In genomic region chr7:16926861-16927260, GRCh38 we compare ENCODE assay signal across 24 cellular contexts. TPM values are rescaled to one million over a fixed set of nuclear protein-coding genes. Genes with fewer than 3 reads are reported as not detected.
DNase-seq lines count a peak whose midpoint lies in the region; ATAC-seq, FAIRE-seq and TF ChIP-seq lines count a peak whose summit lies in the region.
"Had no signal": no experiment of that assay in that cellular context is flagged by ENCODE, and none has a peak within 500 bp of the region (broad histone marks: within the 10 kb centered on the region; RNA-seq: fewer than 3 reads in every experiment).

No MANE protein-coding gene starts in this region.

- no peaks in the 10 kb centered on the region for H3K36me3 ChIP-seq in adipocyte (ENCODE audit: control insufficient read depth, insufficient read depth, low read length, severe bottlenecking)
- no peaks in the 10 kb centered on the region for H3K36me3 ChIP-seq in hepatocyte (replicated peaks; ENCODE audit: insufficient read depth, low read depth)
- H3K36me3 ChIP-seq: BE2C, HAP-1 had no signal

- peak overlapping the region; percentile 4 to 54; a peak in 3 of 6 replicates for H3K27ac ChIP-seq in A549
- H3K27ac ChIP-seq in hepatocyte, result peak overlapping the region; percentile 3
- H3K27ac ChIP-seq: HL-60 had no signal

- H3K4me3 ChIP-seq in A549 (no peak overlapping the region), adipocyte (ENCODE audit: low read length) (no peak overlapping the region), hepatocyte (no peak overlapping the region)
- H3K4me3 ChIP-seq: HAP-1 had no signal

- WGBS in A549 (ENCODE audit: missing lambda C conversion rate), result 58% methylated on average over 1 of the region's 1 CpG
- 95% methylated on average over 1 of the region's 1 CpG for WGBS in hepatocyte (ENCODE audit: low lambda C conversion rate, missing lambda C conversion rate)

- H3K4me2 ChIP-seq in A549 (peak overlapping the region; percentile 24), hepatocyte (no peak overlapping the region)

- no peaks in the 10 kb centered on the region for H4K20me1 ChIP-seq in hepatocyte (ENCODE audit: insufficient read depth, poor library complexity, severe bottlenecking)

- H3K9me3 ChIP-seq in A549 (0 out of 3 replicates have a peak, but pooled peaks cover 3% of the 10 kb centered on the region), adipocyte (ENCODE audit: control insufficient read depth, low read length) (no peaks in the 10 kb centered on the region), hepatocyte (ENCODE audit: low read depth) (no peaks in the 10 kb centered on the region)
- H3K9me3 ChIP-seq: BE2C, HAP-1 had no signal

- no peaks in the 10 kb centered on the region for H3K79me2 ChIP-seq in hepatocyte

- TF ChIP-seq POLR2A in A549 (IDR thresholded peaks at IDR 0.05; ENCODE audit: low read length), result no peak

- POLR2A ChIA-PET in A549 (lab: Yijun Ruan, JAX), result no interaction called here

- no peak for TF ChIP-seq CTCF in A549 (IDR thresholded peaks at IDR 0.05)
- TF ChIP-seq CTCF in hepatocyte (IDR thresholded peaks at IDR 0.05; ENCODE audit: poor library complexity), result no peak

- H3K9ac ChIP-seq in adipocyte (ENCODE audit: low read length), result peak overlapping the region; percentile 24

- H2AFZ ChIP-seq in hepatocyte, result no peak overlapping the region

- no peak for TF ChIP-seq EP300 in A549 (IDR thresholded peaks at IDR 0.05)

- CTCF ChIA-PET in A549 (lab: Yijun Ruan, JAX), result interaction anchor here (0.6 to 2.0 kb wide), 6 partner anchors 9 to 769 kb away, joined by 3 to 7 read pairs (median 4); no protein-coding TSS in a partner anchor

- no peak for TF ChIP-seq RAD21 in A549 (conservative IDR thresholded peaks at IDR 0.05 in 1 of 2, IDR thresholded peaks at IDR 0.05 in 1 of 2)

- no peak for FAIRE-seq in A549 (lab: Jason Lieb, UNC)
- FAIRE-seq: HTR-8/SVneo had no signal

- no peaks in the 10 kb centered on the region for H3K27me3 ChIP-seq in adipocyte (replicated peaks; ENCODE audit: control insufficient read depth, insufficient read depth, low read length)
- H3K27me3 ChIP-seq in hepatocyte, result no peaks in the 10 kb centered on the region
- H3K27me3 ChIP-seq: BE2C had no signal

- DNase-seq in A549 (ENCODE audit: low read depth in 1 of 2, low spot score in 1 of 2), result no peak
- DNase-seq in LoVo (ENCODE audit: low spot score), result peak; percentile 46
- DNase-seq in adipocyte (ENCODE audit: low read depth), result no peak
- no peak for DNase-seq in hepatocyte (ENCODE audit: low spot score)
- no peak for DNase-seq in stimulated activated CD4-positive, alpha-beta T cell treated with anti-CD3 and anti-CD28 coated beads, Interleukin-12 subunit alpha, Interleukin-12 subunit beta, amount 100 ng/mL, for 4 hours
- no peak for DNase-seq in Right ventricle myocardium superior
- DNase-seq in GOT3 (lab: John Stamatoyannopoulos, UW), result no peak
- DNase-seq: 8988T; BE2C; DMS79; NCI-H1092; NCI-H1436 treated with DMSO at 0.1 percent for 48 hours; NCI-H2029 treated with DMSO at 0.1 percent for 48 hours; NCI-H2171; NCI-H526 treated with DMSO at 0.1 percent for 48 hours; NK-92 treated with Interleukin-12 subunit alpha and Interleukin-12 subunit beta, amount 100 ng/mL, for 24 hours; SIG-M5 had no signal

- H3K9me2 ChIP-seq in hepatocyte (replicated peaks; ENCODE audit: insufficient read depth), result no peaks in the 10 kb centered on the region

- ATAC-seq in A549 (no peak), HG02763 (IDR thresholded peaks at IDR 0.05; ENCODE audit: unreplicated experiment) (no peak), Right ventricle myocardium superior (ENCODE audit: poor library complexity) (no peak)

- intact Hi-C loops in Right ventricle myocardium superior (cut with DNase I), result no loop called here

- H3K4me1 ChIP-seq in A549 (peaks cover 32% of the 10 kb centered on the region), adipocyte (ENCODE audit: control insufficient read depth, insufficient read depth, low read length) (peaks cover 6% of the 10 kb centered on the region), hepatocyte (ENCODE audit: insufficient read depth) (peaks cover 5% of the 10 kb centered on the region)
- H3K4me1 ChIP-seq: BE2C, HAP-1 had no signal

TF ChIP-seq in A549, 52 proteins besides CTCF, POLR2A, EP300 and RAD21:
- TF ChIP-seq BCL3 (IDR thresholded peaks at IDR 0.05) (no peak), TFCP2L1 (CRISPR knock-in tag; IDR thresholded peaks at IDR 0.05) (no peak), KDM1A (IDR thresholded peaks at IDR 0.05; ENCODE audit: low read depth) (no peak), EHF (CRISPR knock-in tag; IDR thresholded peaks at IDR 0.05) (no peak), CHD2 (IDR thresholded peaks at IDR 0.05; ENCODE audit: low read length, partially characterized antibody) (no peak), E2F6 (IDR thresholded peaks at IDR 0.05; ENCODE audit: borderline replicate concordance, low read depth) (no peak), FOSL2 (IDR thresholded peaks at IDR 0.05) (no peak), FOSL2 (CRISPR knock-in tag; IDR thresholded peaks at IDR 0.05) (peak; percentile 35; the same call in 1 of the 2 replicates), ZNF302 (CRISPR knock-in tag; IDR thresholded peaks at IDR 0.05) (no peak)

RNA-seq across cellular contexts. Expression of gene AGR3, which starts 45.1 kb away (rescaled TPM):
- polyA plus RNA-seq in A549 (2011; rRNA removed) (0.36 and 0.52 TPM in 2 replicates), A549 (2017; fragmentation: RNase III; extraction: RNeasy Plus Mini Kit Qiagen cat#74134 plus additional on column Dnase treatment) (not detected in 3 replicates), hepatocyte (51.0 and 65.1 TPM in 2 replicates)
- polyA plus RNA-seq in A549 (2012; cell fraction: cytosol; rRNA removed), result not detected in 2 replicates
- not detected in 2 replicates for polyA plus RNA-seq in A549 (2012; cell fraction: nucleus; rRNA removed)
- not detected in 2 replicates for polyA minus RNA-seq in A549 (2011; rRNA and poly(A)+ RNA removed)
- total RNA-seq in hepatocyte (52.1 and 74.3 TPM in 2 replicates), Right ventricle myocardium superior (not detected)
- total RNA-seq: CD4-positive, CD25-positive, alpha-beta regulatory T cell; IMR-90; RPMI7951 had no signal
- polyA plus RNA-seq: CD4-positive, CD25-positive, alpha-beta regulatory T cell; IMR-90 had no signal

Comparison
In these comparisons a context has a peak if more than half of its experiments do, and no peak if none do; other contexts are left out.
1. RNA of gene AGR3, which starts 45.1 kb away (total RNA-seq): 52.1 to 74.3 TPM in hepatocyte; not detected in Right ventricle myocardium superior (single experiment); every median in the first group is over 10 times any median in the second.